Comparison of ENCODE assay signal across 2 cellular contexts in genomic region chr1:212440419-212440818, GRCh38.
TF ChIP-seq lines count a peak whose summit lies in the region.

No MANE protein-coding gene starts in this region.

TF ChIP-seq in HEK293T, 16 proteins besides CTCF, POLR2A, EP300 and RAD21:
- TF ChIP-seq FOXK2 (IDR thresholded peaks at IDR 0.05) (no peak), PKNOX1 (IDR thresholded peaks at IDR 0.05) (0 out of 2 replicates have a peak, but pooled peaks have one; percentile 26)

TF ChIP-seq in H1, 55 proteins besides CTCF, POLR2A, EP300 and RAD21:
- TF ChIP-seq SIX5 (IDR thresholded peaks at IDR 0.05; ENCODE audit: low read depth, low read length) (no peak), YY1 (IDR thresholded peaks at IDR 0.05; ENCODE audit: low read depth, low read length) (no peak), SP1 (IDR thresholded peaks at IDR 0.05; ENCODE audit: low read depth, low read length) (no peak), POLR2AphosphoS5 (IDR thresholded peaks at IDR 0.05; ENCODE audit: low read depth, low read length) (no peak), NRF1 (IDR thresholded peaks at IDR 0.05; ENCODE audit: low read depth, low read length) (no peak), KDM4A (IDR thresholded peaks at IDR 0.05; ENCODE audit: low read depth, low read length, severe bottlenecking) (no peak), HDAC6 (IDR thresholded peaks at IDR 0.05; ENCODE audit: low read depth, low read length) (no peak), CHD2 (IDR thresholded peaks at IDR 0.05; ENCODE audit: low read length) (no peak), HDAC2 (IDR thresholded peaks at IDR 0.05; ENCODE audit: borderline replicate concordance in 1 of 2, low read depth in 2 of 2, low read length in 2 of 2) (no peak), RNF2 (IDR thresholded peaks at IDR 0.05; ENCODE audit: borderline replicate concordance, low read depth, low read length, missing control alignments, poor library complexity, severe bottlenecking) (no peak), TBP (IDR thresholded peaks at IDR 0.05; ENCODE audit: low read depth, low read length) (no peak), KDM1A (IDR thresholded peaks at IDR 0.05; ENCODE audit: borderline replicate concordance, low read length) (no peak), CBX8 (IDR thresholded peaks at IDR 0.05; ENCODE audit: borderline replicate concordance, low read depth, low read length) (no peak)
- TF ChIP-seq, protein P1, sequence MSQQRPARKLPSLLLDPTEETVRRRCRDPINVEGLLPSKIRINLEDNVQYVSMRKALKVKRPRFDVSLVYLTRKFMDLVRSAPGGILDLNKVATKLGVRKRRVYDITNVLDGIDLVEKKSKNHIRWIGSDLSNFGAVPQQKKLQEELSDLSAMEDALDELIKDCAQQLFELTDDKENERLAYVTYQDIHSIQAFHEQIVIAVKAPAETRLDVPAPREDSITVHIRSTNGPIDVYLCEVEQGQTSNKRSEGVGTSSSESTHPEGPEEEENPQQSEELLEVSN (IDR thresholded peaks at IDR 0.05): no peak
